ENCODE assay signal across 1 cellular context in genomic region chr4:108650212-108651067, GRCh38.
TF ChIP-seq lines count a peak whose summit lies in the region.

OSTC (plus strand) TSS chr4:108650599; CDS start chr4:108650656, 57 bp downstream.

TF ChIP-seq in HepG2, 621 proteins besides CTCF, POLR2A, EP300 and RAD21 (continued from another document and continues in another):
- TF ChIP-seq, protein P1, sequence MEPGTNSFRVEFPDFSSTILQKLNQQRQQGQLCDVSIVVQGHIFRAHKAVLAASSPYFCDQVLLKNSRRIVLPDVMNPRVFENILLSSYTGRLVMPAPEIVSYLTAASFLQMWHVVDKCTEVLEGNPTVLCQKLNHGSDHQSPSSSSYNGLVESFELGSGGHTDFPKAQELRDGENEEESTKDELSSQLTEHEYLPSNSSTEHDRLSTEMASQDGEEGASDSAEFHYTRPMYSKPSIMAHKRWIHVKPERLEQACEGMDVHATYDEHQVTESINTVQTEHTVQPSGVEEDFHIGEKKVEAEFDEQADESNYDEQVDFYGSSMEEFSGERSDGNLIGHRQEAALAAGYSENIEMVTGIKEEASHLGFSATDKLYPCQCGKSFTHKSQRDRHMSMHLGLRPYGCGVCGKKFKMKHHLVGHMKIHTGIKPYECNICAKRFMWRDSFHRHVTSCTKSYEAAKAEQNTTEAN (CRISPR knock-in tag; conservative IDR thresholded peaks at IDR 0.05), result peak; percentile 82; the same call in 1 of the 2 replicates
- TF ChIP-seq ZNF530 (CRISPR knock-in tag; IDR thresholded peaks at IDR 0.05; ENCODE audit: low read depth) (no peak), RCOR2 (CRISPR knock-in tag; IDR thresholded peaks at IDR 0.05) (no peak), SP1 (IDR thresholded peaks at IDR 0.05) (no peak), SP1 (CRISPR knock-in tag; IDR thresholded peaks at IDR 0.05) (peak; percentile 62), ZZZ3 (CRISPR knock-in tag; IDR thresholded peaks at IDR 0.05; ENCODE audit: borderline replicate concordance) (no peak; the same call in 1 of the 2 replicates), TFDP1 (CRISPR knock-in tag; IDR thresholded peaks at IDR 0.05; ENCODE audit: borderline replicate concordance) (peak; percentile 75; the same call in 1 of the 2 replicates), PRDM15 (CRISPR knock-in tag; IDR thresholded peaks at IDR 0.05) (no peak; the same call in 1 of the 2 replicates), SMAD3 (CRISPR knock-in tag; IDR thresholded peaks at IDR 0.05) (no peak; the same call in 1 of the 2 replicates), NFYC (CRISPR knock-in tag; IDR thresholded peaks at IDR 0.05) (peak; percentile 81), EZH2 (conservative IDR thresholded peaks at IDR 0.05; ENCODE audit: low read depth, low read length) (no peak), SUZ12 (IDR thresholded peaks at IDR 0.05; ENCODE audit: low read depth, low read length) (no peak), ZNF451 (CRISPR knock-in tag; IDR thresholded peaks at IDR 0.05) (no peak), CBFB (CRISPR knock-in tag; IDR thresholded peaks at IDR 0.05) (no peak), CREM (IDR thresholded peaks at IDR 0.05) (peak; percentile 68), CREM (CRISPR knock-in tag; IDR thresholded peaks at IDR 0.05) (no peak), ZNF44 (CRISPR knock-in tag; IDR thresholded peaks at IDR 0.05) (no peak), ZNF776 (CRISPR knock-in tag; IDR thresholded peaks at IDR 0.05) (peak; percentile 55; the same call in 1 of the 2 replicates), CENPX (CRISPR knock-in tag; IDR thresholded peaks at IDR 0.05) (no peak), ZNF30 (CRISPR knock-in tag; IDR thresholded peaks at IDR 0.05) (no peak), PHF20 (CRISPR knock-in tag; IDR thresholded peaks at IDR 0.05) (peak; percentile 72), DR1 (CRISPR knock-in tag; IDR thresholded peaks at IDR 0.05) (peak; percentile 56), HOMEZ (CRISPR knock-in tag; IDR thresholded peaks at IDR 0.05; ENCODE audit: low read depth) (no peak; the same call in 1 of the 2 replicates), PITX1 (CRISPR knock-in tag; IDR thresholded peaks at IDR 0.05) (no peak), HMGXB4 (CRISPR knock-in tag; IDR thresholded peaks at IDR 0.05; ENCODE audit: borderline replicate concordance in 1 of 2, low read depth in 1 of 2) (peak; percentile 53 to 71; a peak in 2 of 4 replicates), MLLT10 (CRISPR knock-in tag; IDR thresholded peaks at IDR 0.05) (no peak), ZNF564 (CRISPR knock-in tag; IDR thresholded peaks at IDR 0.05) (0 out of 2 replicates have a peak, but pooled peaks have one; percentile 19)
- TF ChIP-seq, protein P2, sequence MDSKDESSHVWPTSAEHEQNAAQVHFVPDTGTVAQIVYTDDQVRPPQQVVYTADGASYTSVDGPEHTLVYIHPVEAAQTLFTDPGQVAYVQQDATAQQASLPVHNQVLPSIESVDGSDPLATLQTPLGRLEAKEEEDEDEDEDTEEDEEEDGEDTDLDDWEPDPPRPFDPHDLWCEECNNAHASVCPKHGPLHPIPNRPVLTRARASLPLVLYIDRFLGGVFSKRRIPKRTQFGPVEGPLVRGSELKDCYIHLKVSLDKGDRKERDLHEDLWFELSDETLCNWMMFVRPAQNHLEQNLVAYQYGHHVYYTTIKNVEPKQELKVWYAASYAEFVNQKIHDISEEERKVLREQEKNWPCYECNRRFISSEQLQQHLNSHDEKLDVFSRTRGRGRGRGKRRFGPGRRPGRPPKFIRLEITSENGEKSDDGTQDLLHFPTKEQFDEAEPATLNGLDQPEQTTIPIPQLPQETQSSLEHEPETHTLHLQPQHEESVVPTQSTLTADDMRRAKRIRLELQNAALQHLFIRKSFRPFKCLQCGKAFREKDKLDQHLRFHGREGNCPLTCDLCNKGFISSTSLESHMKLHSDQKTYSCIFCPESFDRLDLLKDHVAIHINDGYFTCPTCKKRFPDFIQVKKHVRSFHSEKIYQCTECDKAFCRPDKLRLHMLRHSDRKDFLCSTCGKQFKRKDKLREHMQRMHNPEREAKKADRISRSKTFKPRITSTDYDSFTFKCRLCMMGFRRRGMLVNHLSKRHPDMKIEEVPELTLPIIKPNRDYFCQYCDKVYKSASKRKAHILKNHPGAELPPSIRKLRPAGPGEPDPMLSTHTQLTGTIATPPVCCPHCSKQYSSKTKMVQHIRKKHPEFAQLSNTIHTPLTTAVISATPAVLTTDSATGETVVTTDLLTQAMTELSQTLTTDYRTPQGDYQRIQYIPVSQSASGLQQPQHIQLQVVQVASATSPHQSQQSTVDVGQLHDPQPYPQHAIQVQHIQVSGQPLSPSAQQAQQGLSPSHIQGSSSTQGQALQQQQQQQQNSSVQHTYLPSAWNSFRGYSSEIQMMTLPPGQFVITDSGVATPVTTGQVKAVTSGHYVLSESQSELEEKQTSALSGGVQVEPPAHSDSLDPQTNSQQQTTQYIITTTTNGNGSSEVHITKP (CRISPR knock-in tag; IDR thresholded peaks at IDR 0.05; ENCODE audit: low read depth), result peak; percentile 12; the same call in 1 of the 2 replicates
- TF ChIP-seq, protein P3, sequence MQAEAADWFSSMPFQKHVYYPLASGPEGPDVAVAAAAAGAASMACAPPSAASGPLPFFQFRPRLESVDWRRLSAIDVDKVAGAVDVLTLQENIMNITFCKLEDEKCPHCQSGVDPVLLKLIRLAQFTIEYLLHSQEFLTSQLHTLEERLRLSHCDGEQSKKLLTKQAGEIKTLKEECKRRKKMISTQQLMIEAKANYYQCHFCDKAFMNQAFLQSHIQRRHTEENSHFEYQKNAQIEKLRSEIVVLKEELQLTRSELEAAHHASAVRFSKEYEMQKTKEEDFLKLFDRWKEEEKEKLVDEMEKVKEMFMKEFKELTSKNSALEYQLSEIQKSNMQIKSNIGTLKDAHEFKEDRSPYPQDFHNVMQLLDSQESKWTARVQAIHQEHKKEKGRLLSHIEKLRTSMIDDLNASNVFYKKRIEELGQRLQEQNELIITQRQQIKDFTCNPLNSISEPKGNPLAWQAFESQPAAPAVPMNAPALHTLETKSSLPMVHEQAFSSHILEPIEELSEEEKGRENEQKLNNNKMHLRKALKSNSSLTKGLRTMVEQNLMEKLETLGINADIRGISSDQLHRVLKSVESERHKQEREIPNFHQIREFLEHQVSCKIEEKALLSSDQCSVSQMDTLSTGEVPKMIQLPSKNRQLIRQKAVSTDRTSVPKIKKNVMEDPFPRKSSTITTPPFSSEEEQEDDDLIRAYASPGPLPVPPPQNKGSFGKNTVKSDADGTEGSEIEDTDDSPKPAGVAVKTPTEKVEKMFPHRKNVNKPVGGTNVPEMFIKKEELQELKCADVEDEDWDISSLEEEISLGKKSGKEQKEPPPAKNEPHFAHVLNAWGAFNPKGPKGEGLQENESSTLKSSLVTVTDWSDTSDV (CRISPR knock-in tag; IDR thresholded peaks at IDR 0.05), result no peak
- TF ChIP-seq, protein P4, sequence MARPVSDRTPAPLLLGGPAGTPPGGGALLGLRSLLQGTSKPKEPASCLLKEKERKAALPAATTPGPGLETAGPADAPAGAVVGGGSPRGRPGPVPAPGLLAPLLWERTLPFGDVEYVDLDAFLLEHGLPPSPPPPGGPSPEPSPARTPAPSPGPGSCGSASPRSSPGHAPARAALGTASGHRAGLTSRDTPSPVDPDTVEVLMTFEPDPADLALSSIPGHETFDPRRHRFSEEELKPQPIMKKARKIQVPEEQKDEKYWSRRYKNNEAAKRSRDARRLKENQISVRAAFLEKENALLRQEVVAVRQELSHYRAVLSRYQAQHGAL (CRISPR knock-in tag; IDR thresholded peaks at IDR 0.05; ENCODE audit: not compliant biosample characterization), result peak; percentile 51
- TF ChIP-seq, protein P5, sequence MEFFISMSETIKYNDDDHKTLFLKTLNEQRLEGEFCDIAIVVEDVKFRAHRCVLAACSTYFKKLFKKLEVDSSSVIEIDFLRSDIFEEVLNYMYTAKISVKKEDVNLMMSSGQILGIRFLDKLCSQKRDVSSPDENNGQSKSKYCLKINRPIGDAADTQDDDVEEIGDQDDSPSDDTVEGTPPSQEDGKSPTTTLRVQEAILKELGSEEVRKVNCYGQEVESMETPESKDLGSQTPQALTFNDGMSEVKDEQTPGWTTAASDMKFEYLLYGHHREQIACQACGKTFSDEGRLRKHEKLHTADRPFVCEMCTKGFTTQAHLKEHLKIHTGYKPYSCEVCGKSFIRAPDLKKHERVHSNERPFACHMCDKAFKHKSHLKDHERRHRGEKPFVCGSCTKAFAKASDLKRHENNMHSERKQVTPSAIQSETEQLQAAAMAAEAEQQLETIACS (CRISPR knock-in tag; IDR thresholded peaks at IDR 0.05), result peak; percentile 63
